ENCODE assay signal across 8 cellular contexts in genomic region chr1:63691672-63692425, GRCh38.
A peak's percentile ranks its signal among the peaks of the same experiment; 100 is the strongest.
DNase-seq lines count a peak whose midpoint lies in the region; ATAC-seq and TF ChIP-seq lines count a peak whose summit lies in the region.

No MANE protein-coding gene starts in this region.

- peak; percentile 77 for ATAC-seq in GM18511 (IDR thresholded peaks at IDR 0.05; ENCODE audit: unreplicated experiment)
- ATAC-seq in HG03460 (IDR thresholded peaks at IDR 0.05; ENCODE audit: unreplicated experiment): peak; percentile 63
- peak; percentile 74 to 87 (median 84) for ATAC-seq in heart left ventricle
- ATAC-seq in psoas muscle: peak; percentile 83 to 98 (median 88)

- H3K4me1 ChIP-seq in adipocyte (ENCODE audit: control insufficient read depth, insufficient read depth, low read length) (peaks cover 37% of the 10 kb centered on the region), heart left ventricle (peaks cover 0 to 20% (median 6%) of the 10 kb centered on the region in 12 donors), psoas muscle (peaks cover 5% of the 10 kb centered on the region)

- H3K27ac ChIP-seq in C4-2B (no peak overlapping the region), heart left ventricle (peak overlapping the region in 8 of 12 donors; percentile 27 to 79 (median 50)), psoas muscle (no peak overlapping the region)

- TF ChIP-seq CTCF in C4-2B (conservative IDR thresholded peaks at IDR 0.05): peak; percentile 95
- TF ChIP-seq CTCF in heart left ventricle (IDR thresholded peaks at IDR 0.05): peak; percentile 45 to 82 (median 71)
- TF ChIP-seq CTCF in psoas muscle (IDR thresholded peaks at IDR 0.05): peak; percentile 79

- no peaks in the 10 kb centered on the region for H3K36me3 ChIP-seq in adipocyte (ENCODE audit: control insufficient read depth, insufficient read depth, low read length, severe bottlenecking)
- no peaks in the 10 kb centered on the region for H3K36me3 ChIP-seq in heart left ventricle
- no peaks in the 10 kb centered on the region for H3K36me3 ChIP-seq in psoas muscle (ENCODE audit: insufficient read depth in 1 of 2, low read depth in 1 of 2)

- intact Hi-C loops in heart left ventricle (cut with DNase I): loop anchor here (2.0 to 10.0 kb wide), 14 partner anchors 80 to 550 kb away; partner anchors contain the start of gene ROR1 (in 1 of the 10)
- intact Hi-C loops in psoas muscle (cut with DNase I): loop anchor here (2.0 to 10.0 kb wide), 5 partner anchors 80 to 553 kb away; partner anchors contain the start of gene ROR1 (in 1 of the 2)

- peak; percentile 12 for DNase-seq in NCI-H524 treated with DMSO at 0.1 percent for 48 hours (lab: John Stamatoyannopoulos, UW)
- DNase-seq in adipocyte (ENCODE audit: low read depth): peak; percentile 97
- DNase-seq in heart left ventricle: peak in 2 of 5 donors; percentile 53 to 56
- DNase-seq in psoas muscle: no peak
- no peak for DNase-seq in UCSD-AML1 (lab: John Stamatoyannopoulos, UW; ENCODE audit: unreplicated experiment)

- H3K9ac ChIP-seq in adipocyte (ENCODE audit: low read length): peak overlapping the region; percentile 79

- H3K9me3 ChIP-seq in adipocyte (ENCODE audit: control insufficient read depth, low read length) (no peaks in the 10 kb centered on the region), heart left ventricle (no peaks in the 10 kb centered on the region), psoas muscle (no peaks in the 10 kb centered on the region)

- H3K27me3 ChIP-seq in adipocyte (replicated peaks; ENCODE audit: control insufficient read depth, insufficient read depth, low read length): no peaks in the 10 kb centered on the region
- no peaks in the 10 kb centered on the region for H3K27me3 ChIP-seq in heart left ventricle
- H3K27me3 ChIP-seq in psoas muscle (ENCODE audit: insufficient read depth in 3 of 3, low read length in 2 of 3): no peaks in the 10 kb centered on the region

- H3K4me3 ChIP-seq in adipocyte (ENCODE audit: low read length): peak overlapping the region; percentile 36
- H3K4me3 ChIP-seq in heart left ventricle: no peak overlapping the region
- H3K4me3 ChIP-seq in psoas muscle: no peak overlapping the region

- WGBS in heart left ventricle, 4 donors: 12 to 14% (median 13%) methylated on average over 7 of the region's 7 CpGs
- 14 to 19% (median 15%) methylated on average over 7 of the region's 7 CpGs for WGBS in psoas muscle, 3 donors

- TF ChIP-seq POLR2A in heart left ventricle (IDR thresholded peaks at IDR 0.05): no peak

Comparison
In these comparisons a context has a peak if more than half of its experiments do, and no peak if none do; other contexts are left out.
1. H3K27ac ChIP-seq: peak in heart left ventricle (8 of 12); none in C4-2B (single experiment) and psoas muscle (single experiment).
2. DNase-seq: peak in NCI-H524 treated with DMSO at 0.1 percent for 48 hours (single experiment) and adipocyte (single experiment); none in psoas muscle (0 of 2) and UCSD-AML1 (single experiment).
3. Peak in every context shown above with its lines, with median percentiles within 50 percentile points of each other: CTCF ChIP-seq and ATAC-seq.